ENCODE assay signal across 2 cellular contexts in the genomic region with DNA sequence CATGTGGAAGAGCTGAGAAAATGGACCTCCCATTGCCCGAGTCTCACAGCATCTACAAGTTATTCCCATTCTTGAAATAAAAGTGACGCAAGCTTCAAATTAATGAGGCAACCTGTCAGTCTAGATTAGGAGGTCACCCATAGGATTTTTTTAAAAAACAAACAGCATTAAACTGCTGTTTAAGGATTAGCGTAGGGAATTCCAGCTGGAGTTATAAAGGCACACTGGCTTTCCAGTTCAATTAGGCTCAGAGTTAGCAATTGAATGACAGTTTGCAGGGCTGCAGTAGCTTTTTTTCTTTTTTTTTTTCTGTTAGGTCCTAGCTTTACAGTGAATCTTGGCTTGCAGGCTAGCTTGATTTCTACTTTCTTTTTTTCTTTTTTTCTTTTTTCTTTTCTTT.
TF ChIP-seq lines count a peak whose summit lies in the region.

No MANE protein-coding gene starts in this region.

TF ChIP-seq in HEK293T, 16 proteins besides CTCF, POLR2A, EP300 and RAD21:
- TF ChIP-seq, protein P1, sequence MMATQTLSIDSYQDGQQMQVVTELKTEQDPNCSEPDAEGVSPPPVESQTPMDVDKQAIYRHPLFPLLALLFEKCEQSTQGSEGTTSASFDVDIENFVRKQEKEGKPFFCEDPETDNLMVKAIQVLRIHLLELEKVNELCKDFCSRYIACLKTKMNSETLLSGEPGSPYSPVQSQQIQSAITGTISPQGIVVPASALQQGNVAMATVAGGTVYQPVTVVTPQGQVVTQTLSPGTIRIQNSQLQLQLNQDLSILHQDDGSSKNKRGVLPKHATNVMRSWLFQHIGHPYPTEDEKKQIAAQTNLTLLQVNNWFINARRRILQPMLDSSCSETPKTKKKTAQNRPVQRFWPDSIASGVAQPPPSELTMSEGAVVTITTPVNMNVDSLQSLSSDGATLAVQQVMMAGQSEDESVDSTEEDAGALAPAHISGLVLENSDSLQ (IDR thresholded peaks at IDR 0.05), result 0 out of 2 replicates have a peak, but pooled peaks have one; percentile 19
- TF ChIP-seq SP1 (IDR thresholded peaks at IDR 0.05), result no peak

TF ChIP-seq in WTC11, 78 proteins besides CTCF, POLR2A, EP300 and RAD21:
- TF ChIP-seq USF2 (CRISPR knock-in tag; IDR thresholded peaks at IDR 0.05) (no peak), ZNF219 (CRISPR knock-in tag; IDR thresholded peaks at IDR 0.05; ENCODE audit: borderline replicate concordance) (no peak), RELA (CRISPR knock-in tag; IDR thresholded peaks at IDR 0.05; ENCODE audit: borderline replicate concordance) (no peak), GTF2I (CRISPR knock-in tag; conservative IDR thresholded peaks at IDR 0.05) (no peak), NR2C2 (CRISPR knock-in tag; IDR thresholded peaks at IDR 0.05) (no peak), CDX4 (CRISPR knock-in tag; IDR thresholded peaks at IDR 0.05; ENCODE audit: borderline replicate concordance) (no peak), ZSCAN18 (CRISPR knock-in tag; IDR thresholded peaks at IDR 0.05) (no peak), HMGA2 (CRISPR knock-in tag; IDR thresholded peaks at IDR 0.05) (no peak), NR3C1 (CRISPR knock-in tag; conservative IDR thresholded peaks at IDR 0.05; ENCODE audit: low read depth) (no peak), TCF7 (CRISPR knock-in tag; IDR thresholded peaks at IDR 0.05; ENCODE audit: low read depth) (no peak)
- TF ChIP-seq, protein P2, sequence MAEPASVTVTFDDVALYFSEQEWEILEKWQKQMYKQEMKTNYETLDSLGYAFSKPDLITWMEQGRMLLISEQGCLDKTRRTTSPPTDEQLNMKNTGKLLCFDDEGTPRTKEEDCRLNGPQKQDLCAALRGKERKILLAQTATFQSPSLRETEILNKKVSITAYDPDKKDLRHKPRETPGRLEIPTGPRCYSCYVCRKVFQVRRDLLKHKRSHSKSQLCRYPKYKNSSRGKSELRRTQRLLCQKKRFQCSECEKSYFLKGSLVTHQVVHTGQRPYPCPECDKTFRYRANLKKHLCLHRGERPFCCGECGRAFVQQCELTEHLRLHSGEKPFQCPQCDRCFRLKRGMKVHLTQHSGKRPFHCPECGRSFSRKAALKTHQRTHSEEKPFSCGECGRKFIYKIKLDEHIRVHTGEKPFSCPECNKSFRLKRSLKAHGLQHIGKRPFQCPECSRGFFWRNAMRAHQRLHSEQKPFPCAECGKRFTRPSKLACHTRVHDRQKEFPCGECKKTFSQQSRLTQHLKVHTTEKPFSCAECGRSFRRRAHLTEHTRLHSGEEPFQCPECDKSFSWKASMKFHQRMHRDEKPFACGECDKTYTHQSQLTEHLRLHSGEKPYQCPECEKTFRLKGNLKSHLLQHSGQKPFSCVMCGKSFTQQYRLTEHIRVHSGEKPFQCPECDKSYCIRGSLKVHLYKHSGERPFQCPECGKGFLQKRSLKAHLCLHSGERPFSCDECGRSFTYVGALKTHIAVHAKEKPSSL (CRISPR knock-in tag; conservative IDR thresholded peaks at IDR 0.05), result no peak
TF ChIP-seq in WTC11: peak in this region for 0.
